In genomic region chr18:35050638-35051287, GRCh38 we compare ENCODE assay signal across 8 cellular contexts. TPM values are rescaled to one million over a fixed set of nuclear protein-coding genes. Genes with fewer than 3 reads are reported as not detected.
A peak's percentile ranks its signal among the peaks of the same experiment; 100 is the strongest.
DNase-seq lines count a peak whose midpoint lies in the region; ATAC-seq and TF ChIP-seq lines count a peak whose summit lies in the region.

No MANE protein-coding gene starts in this region.

- H3K4me3 ChIP-seq in endocrine pancreas (ENCODE audit: control insufficient read depth, insufficient read depth, low read length), result peak overlapping the region; percentile 67
- no peak overlapping the region for H3K4me3 ChIP-seq in rectal smooth muscle tissue (ENCODE audit: low read length)
- H3K4me3 ChIP-seq in PC-3 (ENCODE audit: low read length), result no peak overlapping the region
- H3K4me3 ChIP-seq in vagina, result no peak overlapping the region

- peaks cover 21% of the 10 kb centered on the region for H3K4me1 ChIP-seq in endocrine pancreas (ENCODE audit: control insufficient read depth, insufficient read depth, low read length)
- peaks cover 2% of the 10 kb centered on the region for H3K4me1 ChIP-seq in rectal smooth muscle tissue (ENCODE audit: control insufficient read depth, insufficient read depth, low read length)
- H3K4me1 ChIP-seq in PC-3 (ENCODE audit: insufficient read depth, low read length), result no peaks in the 10 kb centered on the region
- peaks cover 34% of the 10 kb centered on the region for H3K4me1 ChIP-seq in vagina

- H4K20me1 ChIP-seq in PC-3 (ENCODE audit: low read length), result no peaks in the 10 kb centered on the region

- H3K9me3 ChIP-seq in endocrine pancreas (ENCODE audit: control insufficient read depth, low read length), result no peaks in the 10 kb centered on the region
- H3K9me3 ChIP-seq in PC-3 (ENCODE audit: low read length), result no peaks in the 10 kb centered on the region
- H3K9me3 ChIP-seq in vagina, result no peaks in the 10 kb centered on the region

- H3K4me2 ChIP-seq in PC-3 (ENCODE audit: low read length), result no peak overlapping the region

- no peaks in the 10 kb centered on the region for H3F3A ChIP-seq in PC-3 (ENCODE audit: low read length, unreplicated experiment)

- H3K36me3 ChIP-seq in endocrine pancreas (ENCODE audit: control insufficient read depth, insufficient read depth, low read length) (no peaks in the 10 kb centered on the region), rectal smooth muscle tissue (ENCODE audit: control insufficient read depth, insufficient read depth, low read length) (no peaks in the 10 kb centered on the region), PC-3 (ENCODE audit: low read depth, low read length) (no peaks in the 10 kb centered on the region), vagina (no peaks in the 10 kb centered on the region)

- no peaks in the 10 kb centered on the region for H3K36me3 Mint-ChIP-seq in IgD-negative memory B cell

- POLR2A ChIA-PET in PC-3 (lab: Charles Lee; ENCODE audit: unreplicated experiment), result no interaction called here

- intact Hi-C loops in PC-3 (cut with micrococcal nuclease), result no loop called here
- intact Hi-C loops in vagina (cut with DNase I), result no loop called here

- H3K9me2 ChIP-seq in PC-3 (replicated peaks; ENCODE audit: low read length), result no peaks in the 10 kb centered on the region

- H3K27ac Mint-ChIP-seq in IgD-negative memory B cell, result peak overlapping the region; percentile 88 to 95 (median 90)

- no TSS peak for BruUV-seq in PC-3 (replicated peaks; lab: Mats Ljungman, UMichigan)

- no peak overlapping the region for H2AFZ ChIP-seq in PC-3 (ENCODE audit: low read length)

- CTCF ChIA-PET in PC-3 (lab: Charles Lee), result no interaction called here

- peak overlapping the region; percentile 32 for H3K9ac ChIP-seq in endocrine pancreas (ENCODE audit: control insufficient read depth, insufficient read depth, low read length)
- H3K9ac ChIP-seq in rectal smooth muscle tissue (ENCODE audit: low read length), result no peak overlapping the region
- no peak overlapping the region for H3K9ac ChIP-seq in PC-3 (ENCODE audit: low read length)

- no peaks in the 10 kb centered on the region for H3K27me3 Mint-ChIP-seq in IgD-negative memory B cell

- H3K27me3 ChIP-seq in endocrine pancreas (ENCODE audit: control insufficient read depth, insufficient read depth, low read length) (no peaks in the 10 kb centered on the region), rectal smooth muscle tissue (ENCODE audit: control insufficient read depth, insufficient read depth, low read length) (no peaks in the 10 kb centered on the region), PC-3 (ENCODE audit: low read length) (no peaks in the 10 kb centered on the region), vagina (no peaks in the 10 kb centered on the region)

- no peaks in the 10 kb centered on the region for H3K79me2 ChIP-seq in PC-3 (ENCODE audit: low read length)

- H3K4me1 Mint-ChIP-seq in IgD-negative memory B cell, result peaks cover 55 to 68% (median 67%) of the 10 kb centered on the region in 3 donors

- H3K4me3 Mint-ChIP-seq in IgD-negative memory B cell, result peak overlapping the region; percentile 54 to 91 (median 78)

- DNase-seq in PC-3 (no peak), NCI-H748 treated with DMSO at 0.1 percent for 48 hours (lab: John Stamatoyannopoulos, UW) (no peak), vagina (ENCODE audit: extremely low spot score in 2 of 2) (no peak), GDM1 (lab: John Stamatoyannopoulos, UW) (no peak)

- peak overlapping the region; percentile 3 for H3K27ac ChIP-seq in rectal smooth muscle tissue (ENCODE audit: low read depth, low read length)
- H3K27ac ChIP-seq in PC-3 (ENCODE audit: low read length), result no peak overlapping the region
- H3K27ac ChIP-seq in vagina, result no peak overlapping the region

- TF ChIP-seq POLR2A in vagina (IDR thresholded peaks at IDR 0.05), result no peak

- TF ChIP-seq CTCF in PC-3 (conservative IDR thresholded peaks at IDR 0.05; ENCODE audit: low read depth, low read length), result no peak
- TF ChIP-seq CTCF in vagina (IDR thresholded peaks at IDR 0.05), result no peak

- H3K9me3 Mint-ChIP-seq in IgD-negative memory B cell, result no peaks in the 10 kb centered on the region

- ATAC-seq in GM18909 (IDR thresholded peaks at IDR 0.05; ENCODE audit: poor library complexity, unreplicated experiment), result peak; percentile 32
- ATAC-seq in PC-3, result no peak

RNA-seq across cellular contexts. Expression of gene MAPRE2, which starts 9.6 kb away (rescaled TPM):
- polyA plus RNA-seq in IgD-negative memory B cell, result 63.3 TPM
- total RNA-seq in PC-3 (2014; rRNA removed) (2.8 and 2.9 TPM in 2 replicates), vagina (21.4 TPM)
